ENCODE assay signal across 1 cellular context in the genomic region with DNA sequence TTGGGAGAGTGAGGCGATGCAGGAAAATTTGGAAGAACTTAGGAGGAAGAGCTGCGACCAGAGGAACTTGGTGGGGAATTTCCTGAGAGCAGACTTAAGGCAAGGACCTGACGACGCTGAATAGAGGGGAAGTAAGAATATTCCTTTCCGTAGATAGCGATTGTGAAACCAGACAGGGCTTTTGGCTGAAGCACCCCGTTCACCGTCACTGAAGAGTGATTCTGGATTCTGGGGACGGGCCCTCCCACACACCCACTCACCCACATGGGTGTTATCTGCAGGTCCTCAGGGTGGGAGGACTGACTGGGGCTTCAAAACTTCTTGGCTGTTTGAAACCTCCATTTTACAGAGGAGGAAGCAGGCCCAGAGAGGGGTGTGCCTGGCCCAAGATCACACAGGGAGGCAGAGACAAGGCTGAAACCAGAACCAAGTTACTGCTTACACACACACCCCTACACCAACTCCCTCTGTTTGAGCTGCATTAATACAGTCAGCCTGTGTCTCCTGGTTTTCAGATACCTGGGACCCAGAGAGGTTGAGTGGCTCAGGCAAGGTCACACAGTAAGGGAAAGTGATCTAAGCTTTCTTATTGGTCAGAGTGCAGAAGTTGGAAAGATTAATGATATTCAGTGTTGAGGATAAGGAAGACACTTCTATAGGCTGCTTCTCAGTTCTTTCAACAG.
TF ChIP-seq lines count a peak whose summit lies in the region.

No MANE protein-coding gene starts in this region.

TF ChIP-seq in K562, 482 proteins besides CTCF, POLR2A, EP300 and RAD21 (continued from another document and continues in another):
- TF ChIP-seq UBTF (IDR thresholded peaks at IDR 0.05; ENCODE audit: borderline replicate concordance in 1 of 2, low read depth in 2 of 2, low read length in 2 of 2), result 0 out of 4 replicates have a peak, but pooled peaks of 1 of the 2 experiments have one; percentile 27
- peak; percentile 54 to 67; a peak in 3 of 4 replicates for TF ChIP-seq MAZ (CRISPR knock-in tag; conservative IDR thresholded peaks at IDR 0.05 in 1 of 2, IDR thresholded peaks at IDR 0.05 in 1 of 2)
- TF ChIP-seq CREB1 (IDR thresholded peaks at IDR 0.05), result peak; percentile 42; the same call in 1 of the 2 replicates
- TF ChIP-seq CREB1 (CRISPR knock-in tag; IDR thresholded peaks at IDR 0.05), result no peak
- no peak for TF ChIP-seq NR2C1 (IDR thresholded peaks at IDR 0.05)
- TF ChIP-seq NR2C1 (tag; IDR thresholded peaks at IDR 0.05), result no peak
- TF ChIP-seq ZNF766 (CRISPR knock-in tag; conservative IDR thresholded peaks at IDR 0.05), result peak; percentile 99
- no peak for TF ChIP-seq FOXJ3 (CRISPR knock-in tag; IDR thresholded peaks at IDR 0.05)
- no peak for TF ChIP-seq ILF3 (IDR thresholded peaks at IDR 0.05; ENCODE audit: borderline replicate concordance)
- peak; percentile 77; the same call in 1 of the 2 replicates for TF ChIP-seq MTA3 (IDR thresholded peaks at IDR 0.05; ENCODE audit: borderline replicate concordance)
- TF ChIP-seq GATAD2A (IDR thresholded peaks at IDR 0.05), result 0 out of 2 replicates have a peak, but pooled peaks have one; percentile 73
- no peak for TF ChIP-seq NUFIP1 (IDR thresholded peaks at IDR 0.05; ENCODE audit: partially characterized antibody)
- TF ChIP-seq MTA1 (IDR thresholded peaks at IDR 0.05; ENCODE audit: borderline replicate concordance), result peak; percentile 60; the same call in 1 of the 2 replicates
- TF ChIP-seq MAFG (tag; conservative IDR thresholded peaks at IDR 0.05), result no peak
- TF ChIP-seq ZFP91 (CRISPR knock-in tag; IDR thresholded peaks at IDR 0.05), result no peak
- TF ChIP-seq ZNF133 (CRISPR knock-in tag; IDR thresholded peaks at IDR 0.05), result no peak
- TF ChIP-seq SAFB2 (IDR thresholded peaks at IDR 0.05; ENCODE audit: borderline replicate concordance, low read depth, low read length, severe bottlenecking), result no peak
- peak; percentile 97 for TF ChIP-seq CEBPB (tag; IDR thresholded peaks at IDR 0.05)
- TF ChIP-seq KDM2B (CRISPR knock-in tag; IDR thresholded peaks at IDR 0.05), result no peak
- no peak for TF ChIP-seq LARP7 (IDR thresholded peaks at IDR 0.05)
- no peak for TF ChIP-seq HOMEZ (CRISPR knock-in tag; IDR thresholded peaks at IDR 0.05)
- peak; percentile 30 for TF ChIP-seq CHD4 (IDR thresholded peaks at IDR 0.05; ENCODE audit: insufficient read depth, insufficient replicate concordance, low read depth, low read length, poor library complexity, severe bottlenecking)
- TF ChIP-seq CC2D1A (IDR thresholded peaks at IDR 0.05), result no peak; the same call in 1 of the 2 replicates
- TF ChIP-seq RBM25 (IDR thresholded peaks at IDR 0.05; ENCODE audit: low read depth, low read length, severe bottlenecking), result peak; percentile 99
- TF ChIP-seq AFF1 (IDR thresholded peaks at IDR 0.05; ENCODE audit: low read depth in 1 of 2, partially characterized antibody in 2 of 2), result no peak
- 0 out of 2 replicates have a peak, but pooled peaks have one; percentile 27 for TF ChIP-seq ATF3 (IDR thresholded peaks at IDR 0.05)
- TF ChIP-seq ATF3 (CRISPR knock-in tag; conservative IDR thresholded peaks at IDR 0.05), result 0 out of 2 replicates have a peak, but pooled peaks have one; percentile 62
- peak; percentile 79; the same call in 1 of the 2 replicates for TF ChIP-seq KLF13 (tag; IDR thresholded peaks at IDR 0.05; ENCODE audit: borderline replicate concordance, low read depth)
- no peak for TF ChIP-seq FOXK1 (CRISPR knock-in tag; IDR thresholded peaks at IDR 0.05; ENCODE audit: borderline replicate concordance)
- TF ChIP-seq, protein P1, sequence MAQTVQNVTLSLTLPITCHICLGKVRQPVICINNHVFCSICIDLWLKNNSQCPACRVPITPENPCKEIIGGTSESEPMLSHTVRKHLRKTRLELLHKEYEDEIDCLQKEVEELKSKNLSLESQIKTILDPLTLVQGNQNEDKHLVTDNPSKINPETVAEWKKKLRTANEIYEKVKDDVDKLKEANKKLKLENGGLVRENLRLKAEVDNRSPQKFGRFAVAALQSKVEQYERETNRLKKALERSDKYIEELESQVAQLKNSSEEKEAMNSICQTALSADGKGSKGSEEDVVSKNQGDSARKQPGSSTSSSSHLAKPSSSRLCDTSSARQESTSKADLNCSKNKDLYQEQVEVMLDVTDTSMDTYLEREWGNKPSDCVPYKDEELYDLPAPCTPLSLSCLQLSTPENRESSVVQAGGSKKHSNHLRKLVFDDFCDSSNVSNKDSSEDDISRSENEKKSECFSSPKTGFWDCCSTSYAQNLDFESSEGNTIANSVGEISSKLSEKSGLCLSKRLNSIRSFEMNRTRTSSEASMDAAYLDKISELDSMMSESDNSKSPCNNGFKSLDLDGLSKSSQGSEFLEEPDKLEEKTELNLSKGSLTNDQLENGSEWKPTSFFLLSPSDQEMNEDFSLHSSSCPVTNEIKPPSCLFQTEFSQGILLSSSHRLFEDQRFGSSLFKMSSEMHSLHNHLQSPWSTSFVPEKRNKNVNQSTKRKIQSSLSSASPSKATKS (CRISPR knock-in tag; IDR thresholded peaks at IDR 0.05), result 0 out of 2 replicates have a peak, but pooled peaks have one; percentile 21
- TF ChIP-seq SREBF2 (CRISPR knock-in tag; IDR thresholded peaks at IDR 0.05), result no peak
- TF ChIP-seq CBFA2T3 (IDR thresholded peaks at IDR 0.05), result peak; percentile 85
- peak; percentile 17 for TF ChIP-seq TBP (optimal IDR thresholded peaks at IDR 0.05; ENCODE audit: low read depth, low read length)
- peak in 1 of 2 experiments; percentile 79; a peak in 1 of 4 replicates for TF ChIP-seq KDM4B (IDR thresholded peaks at IDR 0.05; ENCODE audit: borderline replicate concordance in 2 of 2, low read depth in 1 of 2)
- TF ChIP-seq PCBP2 (IDR thresholded peaks at IDR 0.05; ENCODE audit: low read depth, low read length, poor library complexity, severe bottlenecking), result no peak
- no peak for TF ChIP-seq RBM34 (IDR thresholded peaks at IDR 0.05; ENCODE audit: borderline replicate concordance, insufficient read depth, low read length)
- no peak for TF ChIP-seq KLF10 (CRISPR knock-in tag; IDR thresholded peaks at IDR 0.05)
- peak in 1 of 2 experiments; percentile 84; a peak in 2 of 4 replicates for TF ChIP-seq RCOR1 (IDR thresholded peaks at IDR 0.05; ENCODE audit: borderline replicate concordance in 1 of 2, low read depth in 2 of 2, low read length in 2 of 2)
- TF ChIP-seq ESRRB (CRISPR knock-in tag; IDR thresholded peaks at IDR 0.05; ENCODE audit: borderline replicate concordance), result no peak
- no peak for TF ChIP-seq SMAD3 (CRISPR knock-in tag; conservative IDR thresholded peaks at IDR 0.05)
- TF ChIP-seq CHD1 (IDR thresholded peaks at IDR 0.05; ENCODE audit: low read length), result no peak
- no peak for TF ChIP-seq ZNF217 (CRISPR knock-in tag; IDR thresholded peaks at IDR 0.05)
- TF ChIP-seq WHSC1 (IDR thresholded peaks at IDR 0.05; ENCODE audit: low read length), result no peak
- peak; percentile 75 for TF ChIP-seq TEAD4 (IDR thresholded peaks at IDR 0.05; ENCODE audit: low read length)
- TF ChIP-seq TEAD4 (CRISPR knock-in tag; IDR thresholded peaks at IDR 0.05; ENCODE audit: borderline replicate concordance), result no peak
- peak; percentile 97 for TF ChIP-seq EGR1 (conservative IDR thresholded peaks at IDR 0.05)
- peak; percentile 64; the same call in 1 of the 2 replicates for TF ChIP-seq GATAD2B (IDR thresholded peaks at IDR 0.05; ENCODE audit: borderline replicate concordance)
- no peak; the same call in 1 of the 2 replicates for TF ChIP-seq TRIM28 (IDR thresholded peaks at IDR 0.05)
- TF ChIP-seq, protein P2, sequence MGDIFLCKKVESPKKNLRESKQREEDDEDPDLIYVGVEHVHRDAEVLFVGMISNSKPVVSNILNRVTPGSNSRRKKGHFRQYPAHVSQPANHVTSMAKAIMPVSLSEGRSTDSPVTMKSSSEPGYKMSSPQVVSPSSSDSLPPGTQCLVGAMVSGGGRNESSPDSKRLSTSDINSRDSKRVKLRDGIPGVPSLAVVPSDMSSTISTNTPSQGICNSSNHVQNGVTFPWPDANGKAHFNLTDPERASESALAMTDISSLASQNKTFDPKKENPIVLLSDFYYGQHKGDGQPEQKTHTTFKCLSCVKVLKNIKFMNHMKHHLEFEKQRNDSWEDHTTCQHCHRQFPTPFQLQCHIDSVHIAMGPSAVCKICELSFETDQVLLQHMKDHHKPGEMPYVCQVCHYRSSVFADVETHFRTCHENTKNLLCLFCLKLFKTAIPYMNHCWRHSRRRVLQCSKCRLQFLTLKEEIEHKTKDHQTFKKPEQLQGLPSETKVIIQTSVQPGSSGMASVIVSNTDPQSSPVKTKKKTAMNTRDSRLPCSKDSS (IDR thresholded peaks at IDR 0.05; ENCODE audit: low read depth, partially characterized antibody), result no peak
- no peak for TF ChIP-seq POLR2G (IDR thresholded peaks at IDR 0.05; ENCODE audit: low read depth, low read length)
- no peak for TF ChIP-seq ZNF354B (CRISPR knock-in tag; IDR thresholded peaks at IDR 0.05)
- TF ChIP-seq LCOR (CRISPR knock-in tag; IDR thresholded peaks at IDR 0.05), result peak; percentile 84
- 0 out of 2 replicates have a peak, but pooled peaks have one; percentile 35 for TF ChIP-seq MYNN (IDR thresholded peaks at IDR 0.05)
- TF ChIP-seq MYNN (CRISPR knock-in tag; IDR thresholded peaks at IDR 0.05), result no peak
- TF ChIP-seq HDGF (IDR thresholded peaks at IDR 0.05), result peak; percentile 94
- no peak for TF ChIP-seq ZNF644 (tag; IDR thresholded peaks at IDR 0.05; ENCODE audit: low read depth)
- TF ChIP-seq TCF3 (CRISPR knock-in tag; IDR thresholded peaks at IDR 0.05), result peak; percentile 82
- TF ChIP-seq NFYB (IDR thresholded peaks at IDR 0.05; ENCODE audit: extremely low read depth, insufficient read length), result peak; percentile 8
